In genomic region chr17:10292057-10292931, GRCh38 we compare ENCODE assay signal across 8 cellular contexts.
DNase-seq lines count a peak whose midpoint lies in the region; ATAC-seq and TF ChIP-seq lines count a peak whose summit lies in the region.

No MANE protein-coding gene starts in this region.

- no peak overlapping the region for H3K27ac ChIP-seq in CD4-positive, alpha-beta memory T cell (ENCODE audit: low read depth, low read length)

- no peaks in the 10 kb centered on the region for H3K36me3 ChIP-seq in CD4-positive, alpha-beta memory T cell (ENCODE audit: insufficient read depth, low read length)

- H3K4me3 Mint-ChIP-seq in CD4-positive, alpha-beta memory T cell: no peak overlapping the region

- no peak overlapping the region for H3K27ac Mint-ChIP-seq in CD4-positive, alpha-beta memory T cell

- no peaks in the 10 kb centered on the region for H3K4me1 ChIP-seq in CD4-positive, alpha-beta memory T cell (ENCODE audit: insufficient read depth, low read length)

- H3K27me3 ChIP-seq in CD4-positive, alpha-beta memory T cell (ENCODE audit: insufficient read depth, low read length): no peaks in the 10 kb centered on the region

- peaks cover 0 to 3% (median 0%) of the 10 kb centered on the region in 8 donors for H3K9me3 Mint-ChIP-seq in CD4-positive, alpha-beta memory T cell

- H3K4me1 Mint-ChIP-seq in CD4-positive, alpha-beta memory T cell: peaks cover 0 to 1% (median 0%) of the 10 kb centered on the region in 4 donors

- POLR2A ChIA-PET in CD4-positive, alpha-beta memory T cell (lab: Charles Lee; ENCODE audit: partially characterized antibody): no interaction called here

- peaks cover 6 to 7% of the 10 kb centered on the region in 2 donors for H3K27me3 Mint-ChIP-seq in CD4-positive, alpha-beta memory T cell

- peak; percentile 15 for DNase-seq in SIG-M5 treated with dmso at 0.1 percent for 504 hours (lab: John Stamatoyannopoulos, UW; ENCODE audit: unreplicated experiment)
- DNase-seq in SIG-M5 (lab: John Stamatoyannopoulos, UW): no peak
- peak; percentile 71 to 84 for DNase-seq in cardiac fibroblast (ENCODE audit: low read depth in 2 of 2)
- peak; percentile 29 for DNase-seq in stimulated activated CD8-positive, alpha-beta memory T cell treated with anti-CD3 and anti-CD28 coated beads, Interleukin-4, amount 100 ng/mL, for 48 hours
- no peak for DNase-seq in CD4-positive, alpha-beta memory T cell
- no peak for DNase-seq in RPMI8226

- CTCF ChIA-PET in CD4-positive, alpha-beta memory T cell (lab: Charles Lee; ENCODE audit: partially characterized antibody): no interaction called here

- H3K9me3 ChIP-seq in CD4-positive, alpha-beta memory T cell (ENCODE audit: control insufficient read depth in 1 of 2, low read length in 2 of 2): no peaks in the 10 kb centered on the region

- no peak for TF ChIP-seq POLR2A in GM18505 (IDR thresholded peaks at IDR 0.05; ENCODE audit: borderline replicate concordance, extremely low read depth, insufficient read depth, insufficient read length)

- intact Hi-C loops in CD4-positive, alpha-beta memory T cell (cut with micrococcal nuclease): no loop called here

- H3K36me3 Mint-ChIP-seq in CD4-positive, alpha-beta memory T cell: no peaks in the 10 kb centered on the region

- peak; percentile 74 for ATAC-seq in HG03342 (IDR thresholded peaks at IDR 0.05; ENCODE audit: unreplicated experiment)
- ATAC-seq in GM18505 (IDR thresholded peaks at IDR 0.05; ENCODE audit: unreplicated experiment): no peak

- H3K4me3 ChIP-seq in cardiac fibroblast (replicated peaks in 1 of 2; ENCODE audit: low read depth in 2 of 2, low read length in 2 of 2): peak overlapping the region; percentile 42 to 66
- no peak overlapping the region for H3K4me3 ChIP-seq in CD4-positive, alpha-beta memory T cell (ENCODE audit: low read length in 2 of 2)

- no peak for TF ChIP-seq CTCF in cardiac fibroblast (IDR thresholded peaks at IDR 0.05; ENCODE audit: low read depth, low read length)

Comparison
In these comparisons a context has a peak if more than half of its experiments do, and no peak if none do; other contexts are left out.
1. DNase-seq: peak in SIG-M5 treated with dmso at 0.1 percent for 504 hours (single experiment), cardiac fibroblast (2 of 2) and stimulated activated CD8-positive, alpha-beta memory T cell treated with anti-CD3 and anti-CD28 coated beads, Interleukin-4, amount 100 ng/mL, for 48 hours (single experiment); none in SIG-M5 (single experiment), CD4-positive, alpha-beta memory T cell (0 of 5) and RPMI8226 (single experiment).
2. H3K4me3 ChIP-seq: peak in cardiac fibroblast (2 of 2); none in CD4-positive, alpha-beta memory T cell (0 of 2).